ENCODE assay signal across 1 cellular context in genomic region chr17:64780096-64781012, GRCh38.
A peak's percentile ranks its signal among the peaks of the same experiment; 100 is the strongest.
TF ChIP-seq lines count a peak whose summit lies in the region.

No MANE protein-coding gene starts in this region.

TF ChIP-seq in H1, 55 proteins besides CTCF, POLR2A, EP300 and RAD21:
- TF ChIP-seq SP4 (IDR thresholded peaks at IDR 0.05; ENCODE audit: low read length) (no peak), FOSL1 (IDR thresholded peaks at IDR 0.05; ENCODE audit: insufficient read depth, low read depth, low read length) (no peak), CREB1 (IDR thresholded peaks at IDR 0.05) (peak; percentile 63; the same call in 1 of the 2 replicates), SAP30 (IDR thresholded peaks at IDR 0.05; ENCODE audit: insufficient read depth, insufficient replicate concordance, low read length) (peak; percentile 57), CBX8 (IDR thresholded peaks at IDR 0.05; ENCODE audit: borderline replicate concordance, low read depth, low read length) (no peak), HDAC2 (IDR thresholded peaks at IDR 0.05; ENCODE audit: borderline replicate concordance in 1 of 2, low read depth in 2 of 2, low read length in 2 of 2) (peak in 1 of 2 experiments; percentile 38; a peak in 1 of 4 replicates), KDM4A (IDR thresholded peaks at IDR 0.05; ENCODE audit: low read depth, low read length, severe bottlenecking) (peak; percentile 77), YY1 (IDR thresholded peaks at IDR 0.05; ENCODE audit: low read depth, low read length) (no peak), ASH2L (IDR thresholded peaks at IDR 0.05; ENCODE audit: low read length) (peak; percentile 20), SP1 (IDR thresholded peaks at IDR 0.05; ENCODE audit: low read depth, low read length) (no peak)
TF ChIP-seq in H1: peak in this region for 5.
